8 cellular contexts compared by ENCODE assay signal in genomic region chr17:79810138-79811027, GRCh38. TPM values are rescaled to one million over a fixed set of nuclear protein-coding genes. Genes with fewer than 3 reads are reported as not detected.
DNase-seq lines count a peak whose midpoint lies in the region; ATAC-seq and TF ChIP-seq lines count a peak whose summit lies in the region.

No MANE protein-coding gene starts in this region.

- DNase-seq in HCT116 (ENCODE audit: low read depth, low spot score): peak; percentile 70
- DNase-seq in MV-4-11 (lab: John Stamatoyannopoulos, UW): peak; percentile 79
- DNase-seq in SHP77 treated with DMSO at 0.1 percent for 48 hours (lab: John Stamatoyannopoulos, UW): peak; percentile 91
- peak; percentile 94 for DNase-seq in activated effector memory CD4-positive, alpha-beta T cell treated with anti-CD3 and anti-CD28 coated beads, Interleukin-2, amount 50 U/mL, for 16 hours
- DNase-seq in glomerular visceral epithelial cell (ENCODE audit: extremely low spot score): peak; percentile 72
- peak; percentile 91 for DNase-seq in posterior vena cava (ENCODE audit: low spot score)
- no peak for DNase-seq in cortex of kidney (lab: John Stamatoyannopoulos, UW)

- no peak for TF ChIP-seq POLR2A in HCT116 (IDR thresholded peaks at IDR 0.05; ENCODE audit: borderline replicate concordance, extremely low read depth, insufficient read depth, insufficient read length)

- BruUV-seq in HCT116 (replicated peaks; lab: Mats Ljungman, UMichigan): no TSS peak

- CTCF ChIA-PET in HCT116 (lab: Charles Lee): interaction anchor here (0.5 to 3.9 kb wide), 27 partner anchors 8 to 198 kb away, joined by 3 to 24 read pairs (median 4); partner anchors contain the start of genes CBX4 and CBX8

- H3K4me2 ChIP-seq in DOHH2 (ENCODE audit: low read length) (peak overlapping the region; percentile 92), HCT116 (ENCODE audit: low read length) (peak overlapping the region; percentile 88)

- H4K20me1 ChIP-seq in DOHH2 (ENCODE audit: control insufficient read depth, insufficient read depth, low read depth, low read length): no peaks in the 10 kb centered on the region
- no peaks in the 10 kb centered on the region for H4K20me1 ChIP-seq in HCT116 (ENCODE audit: insufficient read depth)

- H3K4me3 ChIP-seq in DOHH2 (ENCODE audit: low read length): peak overlapping the region; percentile 73
- H3K4me3 ChIP-seq in HCT116 (replicated peaks in 1 of 2; ENCODE audit: low read depth in 1 of 2, low read length in 2 of 2): peak overlapping the region; percentile 28 to 53

- intact Hi-C loops in HCT116 (cut with micrococcal nuclease): loop anchor here (2.0 kb wide), 1 partner anchor 28 kb away; the partner anchor contains the start of gene CBX4
- intact Hi-C loops in posterior vena cava (cut with DNase I): no loop called here

- H3K36me3 ChIP-seq in DOHH2 (ENCODE audit: control insufficient read depth, low read length) (no peaks in the 10 kb centered on the region), HCT116 (ENCODE audit: control insufficient read depth in 1 of 2, insufficient read depth in 2 of 2, low read length in 2 of 2) (no peaks in the 10 kb centered on the region)

- peak; percentile 89 for ATAC-seq in HCT116

- peaks cover 50% of the 10 kb centered on the region for H3K4me1 ChIP-seq in DOHH2 (ENCODE audit: control insufficient read depth, low read length)
- peaks cover 25 to 44% of the 10 kb centered on the region in 2 experiments for H3K4me1 ChIP-seq in HCT116 (ENCODE audit: control insufficient read depth in 1 of 2, insufficient read depth in 2 of 2, low read length in 2 of 2)

- no peak overlapping the region for H3K27ac ChIP-seq in DOHH2 (ENCODE audit: low read depth, low read length)
- H3K27ac ChIP-seq in HCT116 (ENCODE audit: low read depth, low read length): no peak overlapping the region

- POLR2A ChIA-PET in HCT116 (lab: Charles Lee): interaction anchor here (0.6 to 1.8 kb wide), 9 partner anchors 8 to 198 kb away, joined by 3 to 17 read pairs (median 3); partner anchors contain the start of genes CBX4 and CBX8

- H3K27me3 ChIP-seq in DOHH2 (ENCODE audit: control insufficient read depth, low read length): peaks cover 67% of the 10 kb centered on the region
- H3K27me3 ChIP-seq in HCT116 (ENCODE audit: insufficient read depth, low read length): peaks cover 6% of the 10 kb centered on the region; the same call in 1 of the 2 replicates

- RAD21 ChIA-PET in HCT116 (lab: Charles Lee; ENCODE audit: low non-redundant PET in 1 of 2, low total read pairs in 2 of 2, uncharacterized antibody in 2 of 2, unreplicated experiment in 2 of 2): interaction anchor here in 1 of 2 experiments (1.3 kb wide), 1 partner anchor 29 kb away, joined by 4 read pairs; the partner anchor contains the start of gene CBX4

- peak overlapping the region; percentile 24 for H2AFZ ChIP-seq in HCT116 (ENCODE audit: low read depth, low read length, poor library complexity, severe bottlenecking)

- H3K9me2 ChIP-seq in DOHH2 (replicated peaks; ENCODE audit: control insufficient read depth, low read length): no peaks in the 10 kb centered on the region
- H3K9me2 ChIP-seq in HCT116 (ENCODE audit: insufficient read depth): no peaks in the 10 kb centered on the region

- no peak for TF ChIP-seq CTCF in DOHH2 (IDR thresholded peaks at IDR 0.05; ENCODE audit: low read depth, low read length, poor library complexity, severe bottlenecking)
- no peak for TF ChIP-seq CTCF in HCT116 (IDR thresholded peaks at IDR 0.05 in 2 of 3, conservative IDR thresholded peaks at IDR 0.05 in 1 of 3; ENCODE audit: borderline replicate concordance in 1 of 3, insufficient read depth in 1 of 3, low read depth in 2 of 3, low read length in 2 of 3)

- H3F3A ChIP-seq in DOHH2 (ENCODE audit: control insufficient read depth, insufficient read depth): peaks cover 3% of the 10 kb centered on the region

- no peak overlapping the region; the same call in 1 of the 2 replicates for H3K9ac ChIP-seq in HCT116 (ENCODE audit: low read length)

- H3K79me2 ChIP-seq in DOHH2 (ENCODE audit: control insufficient read depth, low read length) (no peaks in the 10 kb centered on the region), HCT116 (ENCODE audit: insufficient read depth, low read length) (no peaks in the 10 kb centered on the region)

- H3K9me3 ChIP-seq in DOHH2 (ENCODE audit: control insufficient read depth, insufficient read depth, low read length) (no peaks in the 10 kb centered on the region), HCT116 (ENCODE audit: control insufficient read depth in 1 of 2, insufficient read depth in 1 of 2, low read depth in 1 of 2, low read length in 2 of 2) (no peaks in the 10 kb centered on the region)

- TF ChIP-seq RAD21 in HCT116 (IDR thresholded peaks at IDR 0.05; ENCODE audit: low read depth): no peak

TF ChIP-seq in HCT116, 20 proteins besides CTCF, POLR2A, EP300 and RAD21:
- TF ChIP-seq TCF7L2 (IDR thresholded peaks at IDR 0.05; ENCODE audit: borderline replicate concordance, extremely low read depth, insufficient read depth, insufficient read length) (no peak), EGR1 (IDR thresholded peaks at IDR 0.05; ENCODE audit: low read depth) (peak; percentile 76), SRF (IDR thresholded peaks at IDR 0.05; ENCODE audit: low read depth) (peak; percentile 100), CBX3 (IDR thresholded peaks at IDR 0.05; ENCODE audit: low read depth) (no peak)

RNA-seq across cellular contexts. Expression of gene CBX8, which starts 13.5 kb away (rescaled TPM):
- total RNA-seq in HCT116 (2021; ENCODE audit: unreplicated experiment) (29.0 TPM), posterior vena cava (1 to 10 TPM; 4.4 to 5.1 TPM)
- polyA plus RNA-seq in HCT116 (2012): 17.3 and 18.1 TPM in 2 replicates

RNA-seq across cellular contexts. Expression of gene CBX4, which starts 28.9 kb away (rescaled TPM):
- total RNA-seq in HCT116 (2021; ENCODE audit: unreplicated experiment) (60.9 TPM), posterior vena cava (10 to 100 TPM; 11.5 to 14.4 TPM)
- polyA plus RNA-seq in HCT116 (2012): 58.0 and 71.2 TPM in 2 replicates

RNA-seq across cellular contexts. Expression of gene CBX2, which starts 32.4 kb away (rescaled TPM):
- 28.3 TPM for total RNA-seq in HCT116 (2021; ENCODE audit: unreplicated experiment)
- polyA plus RNA-seq in HCT116 (2012): 8.8 and 9.6 TPM in 2 replicates
- total RNA-seq in posterior vena cava: 1 to 10 TPM; 1.6 to 1.8 TPM

Comparison
In these comparisons a context has a peak if more than half of its experiments do, and no peak if none do; other contexts are left out.
1. RNA of gene CBX2, which starts 32.4 kb away (total RNA-seq): 28.3 TPM in HCT116 (single experiment); 1.6 to 1.8 TPM in posterior vena cava; every median in the first group is over 10 times any median in the second.